ENCODE assay signal across 1 cellular context in the genomic region with DNA sequence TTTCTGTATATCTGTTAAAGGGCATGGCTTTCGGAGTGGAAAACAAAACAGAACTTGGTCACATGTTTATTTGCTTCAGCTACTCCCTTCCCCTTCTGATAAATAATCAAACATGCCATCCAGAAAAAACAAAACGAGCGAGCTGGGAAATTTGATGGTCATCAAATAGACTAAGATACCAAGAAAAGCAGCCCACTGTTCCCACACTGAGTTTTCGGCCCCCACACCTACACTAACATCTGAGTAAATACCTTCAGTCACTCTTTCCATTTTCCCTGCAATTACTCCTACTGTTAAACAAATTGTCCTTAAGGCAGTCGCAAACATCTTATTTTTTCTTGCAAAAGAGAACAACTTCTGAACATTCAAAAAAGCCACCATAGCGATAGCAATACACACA.
TF ChIP-seq lines count a peak whose summit lies in the region.

No MANE protein-coding gene starts in this region.

TF ChIP-seq in endothelial cell of umbilical vein, 7 proteins besides CTCF, POLR2A, EP300 and RAD21 (continued from another document):
- no peak for TF ChIP-seq MYC (IDR thresholded peaks at IDR 0.05; ENCODE audit: low read depth, low read length)
- TF ChIP-seq JUN (IDR thresholded peaks at IDR 0.05; ENCODE audit: borderline replicate concordance, insufficient read depth, insufficient read length, low read depth): no peak
- no peak for TF ChIP-seq POLR2AphosphoS5 (IDR thresholded peaks at IDR 0.05; ENCODE audit: insufficient read depth, low read depth, low read length)
- TF ChIP-seq FOS (IDR thresholded peaks at IDR 0.05; ENCODE audit: borderline replicate concordance, insufficient read depth, low read length): no peak
- no peak for TF ChIP-seq GATA2 (IDR thresholded peaks at IDR 0.05; ENCODE audit: insufficient read depth, insufficient read length, low read depth, low read length)
- TF ChIP-seq EZH2 (IDR thresholded peaks at IDR 0.05; ENCODE audit: borderline replicate concordance, low read depth, low read length, severe bottlenecking): no peak
